In genomic region chr15:81006124-81006523, GRCh38 we compare ENCODE assay signal across 24 cellular contexts.
"Had no signal": no experiment of that assay in that cellular context is flagged by ENCODE, and none has a peak within 500 bp of the region (broad histone marks: within the 10 kb centered on the region; RNA-seq: fewer than 3 reads in every experiment).

No MANE protein-coding gene starts in this region.

- H3K9ac ChIP-seq: parathyroid adenoma had no signal

- H3K9me3 Mint-ChIP-seq: activated B cell treated with CpG ODN at 0.5 μM for 24 hours; activated naive CD8-positive, alpha-beta T cell treated with anti-CD3 and anti-CD28 coated beads for 36 hours; dendritic cell treated with granulocyte-macrophage colony-stimulating factor and Interleukin-4, amounts not matched to agents 40 ng/mL and 50 ng/mL, for 4 days; memory B cell; nephron progenitor cell; stimulated activated memory B cell treated with anti-CD40 and anti-IgM and Interleukin-4, amounts not matched to agents 10 μg/mL and 1 μg/mL and 100 μg/mL, for 72 hours had no signal

- H3K4me3 ChIP-seq: gastrocnemius medialis, thoracic aorta had no signal

- H3K36me3 ChIP-seq: gastrocnemius medialis, thoracic aorta had no signal

- H3K27me3 Mint-ChIP-seq: activated B cell treated with CpG ODN at 0.5 μM for 24 hours; activated CD4-positive, alpha-beta T cell treated with anti-CD3 and anti-CD28 coated beads for 36 hours; activated naive CD8-positive, alpha-beta T cell treated with anti-CD3 and anti-CD28 coated beads for 36 hours; dendritic cell treated with granulocyte-macrophage colony-stimulating factor and Interleukin-4, amounts not matched to agents 40 ng/mL and 50 ng/mL, for 4 days; memory B cell; stimulated activated memory B cell treated with anti-CD40 and anti-IgM and Interleukin-4, amounts not matched to agents 10 μg/mL and 1 μg/mL and 100 μg/mL, for 72 hours had no signal

- H3K4me3 Mint-ChIP-seq: activated B cell treated with CpG ODN at 0.5 μM for 24 hours; activated CD4-positive, alpha-beta T cell treated with anti-CD3 and anti-CD28 coated beads for 36 hours; activated naive CD8-positive, alpha-beta T cell treated with anti-CD3 and anti-CD28 coated beads for 36 hours; dendritic cell treated with granulocyte-macrophage colony-stimulating factor and Interleukin-4, amounts not matched to agents 40 ng/mL and 50 ng/mL, for 4 days; memory B cell; nephron progenitor cell; stimulated activated memory B cell treated with anti-CD40 and anti-IgM and Interleukin-4, amounts not matched to agents 10 μg/mL and 1 μg/mL and 100 μg/mL, for 72 hours had no signal

- H3K79me2 ChIP-seq: parathyroid adenoma had no signal

- H3K9me3 ChIP-seq: gastrocnemius medialis, thoracic aorta, upper lobe of left lung had no signal

- ATAC-seq: activated CD4-positive, alpha-beta T cell treated with anti-CD3 and anti-CD28 coated beads for 36 hours; esophagus mucosa; gastrocnemius medialis; left ventricle myocardium superior; sciatic nerve; stimulated activated memory B cell treated with anti-CD40 and anti-IgM and Interleukin-4, amounts not matched to agents 10 μg/mL and 1 μg/mL and 100 μg/mL, for 72 hours had no signal

- H3K27ac ChIP-seq: parathyroid adenoma, thoracic aorta had no signal

- H2AFZ ChIP-seq: parathyroid adenoma had no signal

- H3K4me1 ChIP-seq: parathyroid adenoma had no signal

- H3K27ac Mint-ChIP-seq: activated B cell treated with CpG ODN at 0.5 μM for 24 hours; activated CD4-positive, alpha-beta T cell treated with anti-CD3 and anti-CD28 coated beads for 36 hours; activated naive CD8-positive, alpha-beta T cell treated with anti-CD3 and anti-CD28 coated beads for 36 hours; dendritic cell treated with granulocyte-macrophage colony-stimulating factor and Interleukin-4, amounts not matched to agents 40 ng/mL and 50 ng/mL, for 4 days; memory B cell; nephron progenitor cell; stimulated activated memory B cell treated with anti-CD40 and anti-IgM and Interleukin-4, amounts not matched to agents 10 μg/mL and 1 μg/mL and 100 μg/mL, for 72 hours had no signal

- DNase-seq: activated B cell treated with CpG ODN at 0.5 μM for 24 hours; activated CD4-positive, alpha-beta T cell treated with anti-CD3 and anti-CD28 coated beads for 36 hours; activated CD4-positive, alpha-beta T cell treated with anti-CD3 and anti-CD28 coated beads, Interleukin-2, amount 50 U/mL, for 4 hours; activated naive CD4-positive, alpha-beta T cell treated with Interleukin-2 at 50 U/mL for 16 hours; activated naive CD8-positive, alpha-beta T cell treated with anti-CD3 and anti-CD28 coated beads for 36 hours; activated T-cell treated with anti-CD3 and anti-CD28 coated beads, Interleukin-2, amount 50 U/mL, for 48 hours; amniotic stem cell; effector CD8-positive, alpha-beta T cell; gastrocnemius medialis; head of caudate nucleus; hypothalamus; left ventricle myocardium superior; nephron progenitor cell; small intestine; stimulated activated CD4-positive, alpha-beta T cell treated with anti-CD3 and anti-CD28 coated beads, Interleukin-2, amount 100 ng/mL, for 24 hours; T-helper 9 cell; upper lobe of left lung had no signal

- H3K27me3 ChIP-seq: upper lobe of left lung had no signal
